In genomic region chr7:37067961-37068536, GRCh38 we compare ENCODE assay signal across 14 cellular contexts.
DNase-seq lines count a peak whose midpoint lies in the region; ATAC-seq lines count a peak whose summit lies in the region.
"Had no signal": no experiment of that assay in that cellular context is flagged by ENCODE, and none has a peak within 500 bp of the region (broad histone marks: within the 10 kb centered on the region; RNA-seq: fewer than 3 reads in every experiment).

No MANE protein-coding gene starts in this region.

- H3K4me1 Mint-ChIP-seq in stimulated activated effector memory CD8-positive, alpha-beta T cell treated with anti-CD3 and anti-CD28 coated beads, Interleukin-12 subunit alpha, Interleukin-12 subunit beta, amount 100 ng/mL, for 72 hours, result peaks cover 57% of the 10 kb centered on the region

- ATAC-seq in HG02981 (IDR thresholded peaks at IDR 0.05; ENCODE audit: unreplicated experiment), result no peak
- no peak for ATAC-seq in stimulated activated effector memory CD8-positive, alpha-beta T cell treated with anti-CD3 and anti-CD28 coated beads, Interleukin-12 subunit alpha, Interleukin-12 subunit beta, amount 100 ng/mL, for 72 hours
- ATAC-seq in GM18519 (IDR thresholded peaks at IDR 0.05; ENCODE audit: low FRiP score, unreplicated experiment), result no peak
- ATAC-seq: mucosa of descending colon had no signal

- no peaks in the 10 kb centered on the region for H3K36me3 Mint-ChIP-seq in stimulated activated effector memory CD8-positive, alpha-beta T cell treated with anti-CD3 and anti-CD28 coated beads, Interleukin-12 subunit alpha, Interleukin-12 subunit beta, amount 100 ng/mL, for 72 hours

- H3K4me3 Mint-ChIP-seq in stimulated activated effector memory CD8-positive, alpha-beta T cell treated with anti-CD3 and anti-CD28 coated beads, Interleukin-12 subunit alpha, Interleukin-12 subunit beta, amount 100 ng/mL, for 72 hours, result no peak overlapping the region

- DNase-seq in NCI-H1092 treated with DMSO at 0.1 percent for 48 hours (lab: John Stamatoyannopoulos, UW) (peak; percentile 36), NCI-H1092 (lab: John Stamatoyannopoulos, UW) (no peak), NCI-H128 (lab: John Stamatoyannopoulos, UW; ENCODE audit: unreplicated experiment) (peak; percentile 52), NCI-H526 treated with DMSO at 0.1 percent for 48 hours (lab: John Stamatoyannopoulos, UW) (peak; percentile 66), myocyte (ENCODE audit: low read depth) (peak; percentile 99)
- DNase-seq in stimulated activated effector memory CD8-positive, alpha-beta T cell treated with anti-CD3 and anti-CD28 coated beads, Interleukin-12 subunit alpha, Interleukin-12 subunit beta, amount 100 ng/mL, for 72 hours (ENCODE audit: low spot score in 2 of 2), result no peak
- DNase-seq: activated CD4-positive, alpha-beta T cell treated with anti-CD3 and anti-CD28 coated beads, Interleukin-2, amount 50 U/mL, for 48 hours; left ventricle myocardium inferior; mucosa of descending colon; NCI-H2081; RPMI8226; stimulated activated CD4-positive, alpha-beta T cell treated with anti-CD3 and anti-CD28 coated beads, Interleukin-12 subunit alpha, Interleukin-12 subunit beta, amount 100 ng/mL, for 4 hours had no signal

- H3K9me3 Mint-ChIP-seq in stimulated activated effector memory CD8-positive, alpha-beta T cell treated with anti-CD3 and anti-CD28 coated beads, Interleukin-12 subunit alpha, Interleukin-12 subunit beta, amount 100 ng/mL, for 72 hours, result peaks cover 5% of the 10 kb centered on the region

- no peak overlapping the region for H3K27ac Mint-ChIP-seq in stimulated activated effector memory CD8-positive, alpha-beta T cell treated with anti-CD3 and anti-CD28 coated beads, Interleukin-12 subunit alpha, Interleukin-12 subunit beta, amount 100 ng/mL, for 72 hours

Comparison
In these comparisons a context has a peak if more than half of its experiments do, and no peak if none do; other contexts are left out.
1. DNase-seq: peak in NCI-H1092 treated with DMSO at 0.1 percent for 48 hours (single experiment), NCI-H128 (single experiment), NCI-H526 treated with DMSO at 0.1 percent for 48 hours (single experiment) and myocyte (single experiment); none in NCI-H1092 (single experiment) and stimulated activated effector memory CD8-positive, alpha-beta T cell treated with anti-CD3 and anti-CD28 coated beads, Interleukin-12 subunit alpha, Interleukin-12 subunit beta, amount 100 ng/mL, for 72 hours (0 of 2).